In the genomic region with DNA sequence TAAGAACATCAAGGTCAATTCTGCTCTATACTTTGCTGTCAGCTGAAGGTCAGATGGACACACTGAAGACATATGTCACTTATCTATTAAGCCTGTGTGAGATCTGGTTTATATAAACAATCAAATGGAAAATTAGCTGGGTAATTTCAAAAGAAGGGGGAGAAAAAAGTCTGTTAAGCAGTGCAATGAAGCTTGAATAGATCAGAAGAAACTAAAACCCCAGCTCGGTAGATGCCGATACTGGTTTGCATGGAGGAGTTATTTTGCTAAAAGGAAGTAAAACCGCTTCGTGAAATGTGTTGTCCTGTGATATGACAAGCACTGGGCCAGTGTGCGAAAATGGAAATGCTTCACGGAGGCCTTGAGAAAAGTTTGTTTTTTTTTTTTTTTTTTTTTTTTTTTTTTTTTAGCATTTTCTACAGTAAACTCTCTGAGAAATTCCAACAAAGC, we compare ENCODE assay signal across 9 cellular contexts.
DNase-seq lines count a peak whose midpoint lies in the region; ATAC-seq and TF ChIP-seq lines count a peak whose summit lies in the region.
"Had no signal": no experiment of that assay in that cellular context is flagged by ENCODE, and none has a peak within 500 bp of the region (broad histone marks: within the 10 kb centered on the region; RNA-seq: fewer than 3 reads in every experiment).

No MANE protein-coding gene starts in this region.

- H2AFZ ChIP-seq in PC-3 (ENCODE audit: low read length): no peak overlapping the region

- ATAC-seq in GM21825 (IDR thresholded peaks at IDR 0.05; ENCODE audit: unreplicated experiment): peak; percentile 49
- no peak for ATAC-seq in gastroesophageal sphincter
- no peak for ATAC-seq in PC-3

- no peak for TF ChIP-seq CTCF in GM12865 (IDR thresholded peaks at IDR 0.05; ENCODE audit: insufficient read depth, low read depth, low read length, missing control alignments)
- TF ChIP-seq CTCF in gastroesophageal sphincter (IDR thresholded peaks at IDR 0.05): no peak
- TF ChIP-seq CTCF in PC-3 (conservative IDR thresholded peaks at IDR 0.05; ENCODE audit: low read depth, low read length): no peak

- H4K20me1 ChIP-seq in PC-3 (ENCODE audit: low read length): no peaks in the 10 kb centered on the region

- no peaks in the 10 kb centered on the region for H3K9me2 ChIP-seq in PC-3 (replicated peaks; ENCODE audit: low read length)

- no TSS peak for BruUV-seq in PC-3 (replicated peaks; lab: Mats Ljungman, UMichigan)

- TF ChIP-seq EP300 in gastroesophageal sphincter (IDR thresholded peaks at IDR 0.05): no peak

- no peak overlapping the region for H3K4me2 ChIP-seq in PC-3 (ENCODE audit: low read length)

- H3K4me1 ChIP-seq in gastroesophageal sphincter (peaks cover 0 to 24% (median 0%) of the 10 kb centered on the region in 3 donors), PC-3 (ENCODE audit: insufficient read depth, low read length) (0 out of 2 replicates have a peak, but pooled peaks cover 9% of the 10 kb centered on the region)

- CTCF ChIA-PET in PC-3 (lab: Charles Lee): interaction anchor here (0.7 kb wide), 1 partner anchor 995 kb away, joined by 5 read pairs; no protein-coding TSS in a partner anchor

- H3K36me3 ChIP-seq in gastroesophageal sphincter: no peaks in the 10 kb centered on the region
- H3K36me3 ChIP-seq in PC-3 (ENCODE audit: low read depth, low read length): no peaks in the 10 kb centered on the region

- no peak for TF ChIP-seq POLR2A in gastroesophageal sphincter (IDR thresholded peaks at IDR 0.05)

- H3K27ac ChIP-seq in gastroesophageal sphincter (peak overlapping the region in 3 of 4 donors; percentile 42 to 65 (median 62)), PC-3 (ENCODE audit: low read length) (no peak overlapping the region)

- H3K9me3 ChIP-seq in gastroesophageal sphincter (no peaks in the 10 kb centered on the region), PC-3 (ENCODE audit: low read length) (no peaks in the 10 kb centered on the region)

- no peaks in the 10 kb centered on the region for H3K79me2 ChIP-seq in PC-3 (ENCODE audit: low read length)

- no peaks in the 10 kb centered on the region for H3F3A ChIP-seq in PC-3 (ENCODE audit: low read length, unreplicated experiment)

- peak overlapping the region; percentile 45; the same call in 1 of the 2 replicates for H3K4me3 ChIP-seq in GM12865 (ENCODE audit: low read depth, low read length)
- no peak overlapping the region for H3K4me3 ChIP-seq in gastroesophageal sphincter
- H3K4me3 ChIP-seq in PC-3 (ENCODE audit: low read length): no peak overlapping the region

- POLR2A ChIA-PET in PC-3 (lab: Charles Lee; ENCODE audit: unreplicated experiment): interaction anchor here (0.5 kb wide), 1 partner anchor 1132 kb away, joined by 3 read pairs; no protein-coding TSS in a partner anchor

- peak; percentile 98 for DNase-seq in GM12865 (ENCODE audit: low read depth)
- DNase-seq in MV-4-11 (lab: John Stamatoyannopoulos, UW): peak; percentile 85
- no peak for DNase-seq in kidney tubule cell (ENCODE audit: low spot score)
- DNase-seq in NCI-H446 treated with DMSO at 0.1 percent for 48 hours (lab: John Stamatoyannopoulos, UW): no peak
- DNase-seq in stimulated activated CD4-positive, alpha-beta T cell treated with anti-CD3 and anti-CD28 coated beads, Interleukin-4, amount 100 ng/mL, for 1 hour: no peak
- no peak for DNase-seq in PC-3
- DNase-seq: activated T-cell treated with anti-CD3 and anti-CD28 coated beads, Interleukin-2, amount 50 U/mL, for 4 hours had no signal

- WGBS in gastroesophageal sphincter (ENCODE audit: low coverage in 1 of 2), 2 donors: 56 to 67% methylated on average over 6 of the region's 6 CpGs

- H3K9ac ChIP-seq in PC-3 (ENCODE audit: low read length): no peak overlapping the region

- intact Hi-C loops in PC-3 (cut with micrococcal nuclease): loop anchor here (5.0 to 10.0 kb wide), 2 partner anchors 93 to 1451 kb away; no protein-coding TSS in a partner anchor

- H3K27me3 ChIP-seq in gastroesophageal sphincter (no peaks in the 10 kb centered on the region), PC-3 (ENCODE audit: low read length) (no peaks in the 10 kb centered on the region)

Comparison
In these comparisons a context has a peak if more than half of its experiments do, and no peak if none do; other contexts are left out.
1. DNase-seq: peak in GM12865 (single experiment) and MV-4-11 (single experiment); none in kidney tubule cell (single experiment), NCI-H446 treated with DMSO at 0.1 percent for 48 hours (single experiment), stimulated activated CD4-positive, alpha-beta T cell treated with anti-CD3 and anti-CD28 coated beads, Interleukin-4, amount 100 ng/mL, for 1 hour (single experiment) and PC-3 (single experiment).